Comparison of ENCODE assay signal across 8 cellular contexts in genomic region chr20:47784256-47784598, GRCh38. TPM values are rescaled to one million over a fixed set of nuclear protein-coding genes. Genes with fewer than 3 reads are reported as not detected.
DNase-seq lines count a peak whose midpoint lies in the region; ATAC-seq and TF ChIP-seq lines count a peak whose summit lies in the region.

No MANE protein-coding gene starts in this region.

- peak overlapping the region; percentile 22; the same call in 1 of the 2 replicates for H3K4me3 Mint-ChIP-seq in HFFc6
- peak overlapping the region; percentile 53 for H3K4me3 Mint-ChIP-seq in activated naive CD8-positive, alpha-beta T cell treated with anti-CD3 and anti-CD28 coated beads, Interleukin-2, amount 10 ng/mL, durations not matched to agents 7 days and 5 days
- H3K4me3 Mint-ChIP-seq in activated T-helper 2 cell treated with anti-CD3 and anti-CD28 coated beads, Interferon-gamma antibody, Interleukin-2, Interleukin-4, amounts not matched to agents 10 μg/mL and 5 μg/mL and 100 μg/mL, durations not matched to agents 14 hours and 24 hours and 36 hours (ENCODE audit: low read depth): no peak overlapping the region

- H3K9me3 ChIP-seq in iPS-18c (ENCODE audit: control insufficient read depth, insufficient read depth, low read length): no peaks in the 10 kb centered on the region

- H3K4me3 ChIP-seq in iPS-18c (ENCODE audit: insufficient read depth, low read depth, low read length): peak overlapping the region; percentile 65
- H3K4me3 ChIP-seq in skin epidermis: peak overlapping the region; percentile 51 to 77 (median 62)

- intact Hi-C loops in activated T-helper 2 cell treated with anti-CD3 and anti-CD28 coated beads, Interferon-gamma antibody, Interleukin-2, Interleukin-4, amounts not matched to agents 10 μg/mL and 5 μg/mL and 100 μg/mL, durations not matched to agents 14 hours and 24 hours and 36 hours (cut with micrococcal nuclease): no loop called here

- DNase-seq in HFFc6: no peak
- DNase-seq in activated naive CD8-positive, alpha-beta T cell treated with anti-CD3 and anti-CD28 coated beads, Interleukin-2, amount 10 ng/mL, durations not matched to agents 7 days and 5 days: no peak
- no peak for DNase-seq in activated T-helper 2 cell treated with anti-CD3 and anti-CD28 coated beads, Interferon-gamma antibody, Interleukin-2, Interleukin-4, amounts not matched to agents 10 μg/mL and 5 μg/mL and 100 μg/mL, durations not matched to agents 14 hours and 24 hours and 36 hours (ENCODE audit: low spot score)
- no peak for DNase-seq in epidermal melanocyte (ENCODE audit: insufficient read length, low spot score)

- H3K36me3 Mint-ChIP-seq in HFFc6 (ENCODE audit: low read depth): no peaks in the 10 kb centered on the region
- no peaks in the 10 kb centered on the region for H3K36me3 Mint-ChIP-seq in activated naive CD8-positive, alpha-beta T cell treated with anti-CD3 and anti-CD28 coated beads, Interleukin-2, amount 10 ng/mL, durations not matched to agents 7 days and 5 days
- H3K36me3 Mint-ChIP-seq in activated T-helper 2 cell treated with anti-CD3 and anti-CD28 coated beads, Interferon-gamma antibody, Interleukin-2, Interleukin-4, amounts not matched to agents 10 μg/mL and 5 μg/mL and 100 μg/mL, durations not matched to agents 14 hours and 24 hours and 36 hours (ENCODE audit: low read depth): no peaks in the 10 kb centered on the region

- H3K27me3 Mint-ChIP-seq in HFFc6 (ENCODE audit: insufficient read depth): peaks cover 56% of the 10 kb centered on the region
- H3K27me3 Mint-ChIP-seq in activated naive CD8-positive, alpha-beta T cell treated with anti-CD3 and anti-CD28 coated beads, Interleukin-2, amount 10 ng/mL, durations not matched to agents 7 days and 5 days: peaks cover 57% of the 10 kb centered on the region
- peaks cover 57% of the 10 kb centered on the region for H3K27me3 Mint-ChIP-seq in activated T-helper 2 cell treated with anti-CD3 and anti-CD28 coated beads, Interferon-gamma antibody, Interleukin-2, Interleukin-4, amounts not matched to agents 10 μg/mL and 5 μg/mL and 100 μg/mL, durations not matched to agents 14 hours and 24 hours and 36 hours (ENCODE audit: low read depth)

- no peak for TF ChIP-seq CTCF in HFFc6 (IDR thresholded peaks at IDR 0.05)

- peak overlapping the region in 15 of 21 experiments; percentile 21 to 93 (median 81) for H3K27ac ChIP-seq in skin epidermis

- H3K27ac Mint-ChIP-seq in HFFc6: no peak overlapping the region
- H3K27ac Mint-ChIP-seq in activated naive CD8-positive, alpha-beta T cell treated with anti-CD3 and anti-CD28 coated beads, Interleukin-2, amount 10 ng/mL, durations not matched to agents 7 days and 5 days: no peak overlapping the region
- H3K27ac Mint-ChIP-seq in activated T-helper 2 cell treated with anti-CD3 and anti-CD28 coated beads, Interferon-gamma antibody, Interleukin-2, Interleukin-4, amounts not matched to agents 10 μg/mL and 5 μg/mL and 100 μg/mL, durations not matched to agents 14 hours and 24 hours and 36 hours: no peak overlapping the region

- ATAC-seq in activated naive CD8-positive, alpha-beta T cell treated with anti-CD3 and anti-CD28 coated beads, Interleukin-2, amount 10 ng/mL, durations not matched to agents 7 days and 5 days (ENCODE audit: low read depth): no peak
- ATAC-seq in HG03520 (IDR thresholded peaks at IDR 0.05; ENCODE audit: unreplicated experiment) (no peak), GM21723 (IDR thresholded peaks at IDR 0.05; ENCODE audit: unreplicated experiment) (no peak)

- POLR2A ChIA-PET in activated naive CD8-positive, alpha-beta T cell treated with anti-CD3 and anti-CD28 coated beads, Interleukin-2, amount 10 ng/mL, durations not matched to agents 7 days and 5 days (lab: Charles Lee): no interaction called here

- no peaks in the 10 kb centered on the region for H3K9me3 Mint-ChIP-seq in HFFc6
- H3K9me3 Mint-ChIP-seq in activated naive CD8-positive, alpha-beta T cell treated with anti-CD3 and anti-CD28 coated beads, Interleukin-2, amount 10 ng/mL, durations not matched to agents 7 days and 5 days: no peaks in the 10 kb centered on the region
- H3K9me3 Mint-ChIP-seq in activated T-helper 2 cell treated with anti-CD3 and anti-CD28 coated beads, Interferon-gamma antibody, Interleukin-2, Interleukin-4, amounts not matched to agents 10 μg/mL and 5 μg/mL and 100 μg/mL, durations not matched to agents 14 hours and 24 hours and 36 hours: no peaks in the 10 kb centered on the region

- peaks cover 7% of the 10 kb centered on the region for H3K4me1 Mint-ChIP-seq in HFFc6 (ENCODE audit: low read depth)
- H3K4me1 Mint-ChIP-seq in activated naive CD8-positive, alpha-beta T cell treated with anti-CD3 and anti-CD28 coated beads, Interleukin-2, amount 10 ng/mL, durations not matched to agents 7 days and 5 days: peaks cover 13% of the 10 kb centered on the region
- peaks cover 2% of the 10 kb centered on the region for H3K4me1 Mint-ChIP-seq in activated T-helper 2 cell treated with anti-CD3 and anti-CD28 coated beads, Interferon-gamma antibody, Interleukin-2, Interleukin-4, amounts not matched to agents 10 μg/mL and 5 μg/mL and 100 μg/mL, durations not matched to agents 14 hours and 24 hours and 36 hours (ENCODE audit: low read depth)

RNA-seq across cellular contexts. Expression of gene SULF2, which starts 1.1 kb away (rescaled TPM):
- total RNA-seq in HFFc6 (2021; fragmentation: NEBNext Ultra II Directional; extraction: Animal tissue kit (Norgen Biotek cat#: 25700)): 1 to 10 TPM in 1 of 6 experiments, under 1 TPM in 5; 0.23 to 1.3 (median 0.33) TPM
- total RNA-seq in activated naive CD8-positive, alpha-beta T cell treated with anti-CD3 and anti-CD28 coated beads, Interleukin-2, amount 10 ng/mL, durations not matched to agents 7 days and 5 days: 1 to 10 TPM in 1 of 2 experiments, under 1 TPM in 1; 0.68 to 1.2 TPM
- 0.48 and 1.7 TPM in 2 replicates for total RNA-seq in activated T-helper 2 cell treated with anti-CD3 and anti-CD28 coated beads, Interferon-gamma antibody, Interleukin-2, Interleukin-4, amounts not matched to agents 10 μg/mL and 5 μg/mL and 100 μg/mL, durations not matched to agents 14 hours and 24 hours and 36 hours
